Comparison of ENCODE assay signal across 17 cellular contexts in genomic region chr1:227417622-227418245, GRCh38.
A peak's percentile ranks its signal among the peaks of the same experiment; 100 is the strongest.
DNase-seq lines count a peak whose midpoint lies in the region; ATAC-seq, FAIRE-seq and TF ChIP-seq lines count a peak whose summit lies in the region.
"Had no signal": no experiment of that assay in that cellular context is flagged by ENCODE, and none has a peak within 500 bp of the region (broad histone marks: within the 10 kb centered on the region; RNA-seq: fewer than 3 reads in every experiment).

No MANE protein-coding gene starts in this region.

- no peak overlapping the region for H2AFZ ChIP-seq in GM23248

- H3K4me3 ChIP-seq in AG04450 (ENCODE audit: low read depth, low read length) (no peak overlapping the region), GM23248 (no peak overlapping the region), bronchial epithelial cell (ENCODE audit: low read depth, low read length) (no peak overlapping the region), spleen (no peak overlapping the region)
- H3K4me3 ChIP-seq: Peyer's patch had no signal

- no peaks in the 10 kb centered on the region for H3K9me3 ChIP-seq in AG04450 (ENCODE audit: control insufficient read depth, insufficient read depth, low read length)
- H3K9me3 ChIP-seq in GM23248 (ENCODE audit: low read depth): no peaks in the 10 kb centered on the region
- H3K9me3 ChIP-seq in spleen: no peaks in the 10 kb centered on the region
- H3K9me3 ChIP-seq: Peyer's patch had no signal

- no peak for FAIRE-seq in bronchial epithelial cell (lab: Jason Lieb, UNC)
- FAIRE-seq: H54 had no signal

- H3K36me3 ChIP-seq in GM23248 (ENCODE audit: low read depth) (no peaks in the 10 kb centered on the region), bronchial epithelial cell (ENCODE audit: control insufficient read depth, insufficient read depth, low read length) (no peaks in the 10 kb centered on the region), spleen (no peaks in the 10 kb centered on the region)
- H3K36me3 ChIP-seq: Peyer's patch had no signal

- intact Hi-C loops in left colon (cut with DNase I, micrococcal nuclease) (no loop called here), spleen (cut with DNase I; ENCODE audit: low total_unique reads) (no loop called here)

- H3K4me1 ChIP-seq in GM23248 (ENCODE audit: insufficient read depth) (peaks cover 4% of the 10 kb centered on the region; the same call in 1 of the 2 replicates), spleen (no peaks in the 10 kb centered on the region)
- H3K4me1 ChIP-seq: Peyer's patch had no signal

- no peak for TF ChIP-seq CTCF in AG04450 (IDR thresholded peaks at IDR 0.05; ENCODE audit: low read depth, low read length)
- TF ChIP-seq CTCF in bronchial epithelial cell (IDR thresholded peaks at IDR 0.05; ENCODE audit: insufficient read depth, low read length, severe bottlenecking): no peak
- TF ChIP-seq CTCF in spleen (IDR thresholded peaks at IDR 0.05 in 8 of 11, conservative IDR thresholded peaks at IDR 0.05 in 3 of 11): no peak

- no peak overlapping the region for H3K9ac ChIP-seq in GM23248

- no peak for DNase-seq in AG04450 (ENCODE audit: low read depth, low spot score)
- peak; percentile 30 for DNase-seq in GM23248
- DNase-seq in bronchial epithelial cell (ENCODE audit: low read depth): peak; percentile 49
- DNase-seq in left colon: no peak
- no peak for DNase-seq in spleen
- no peak for DNase-seq in HuH-7 (ENCODE audit: low spot score)
- no peak for DNase-seq in NCI-H82 treated with DMSO at 0.1 percent for 48 hours (lab: John Stamatoyannopoulos, UW; ENCODE audit: unreplicated experiment)
- DNase-seq: HFFc6, MV-4-11, NCI-H1105 treated with DMSO at 0.1 percent for 48 hours, NCI-H2029 treated with DMSO at 0.1 percent for 48 hours, NCI-H226, NCI-H524, NCI-H82, Peyer's patch had no signal

- no peaks in the 10 kb centered on the region for H3K27me3 ChIP-seq in AG04450 (ENCODE audit: control insufficient read depth, insufficient read depth, low read length)
- no peaks in the 10 kb centered on the region for H3K27me3 ChIP-seq in GM23248 (replicated peaks; ENCODE audit: insufficient read depth)
- no peaks in the 10 kb centered on the region for H3K27me3 ChIP-seq in bronchial epithelial cell (ENCODE audit: control insufficient read depth, insufficient read depth, low read length)
- H3K27me3 ChIP-seq in spleen (replicated peaks in 1 of 7): peaks cover 0 to 9% (median 0%) of the 10 kb centered on the region in 7 donors
- H3K27me3 ChIP-seq: Peyer's patch had no signal

- no peaks in the 10 kb centered on the region for H4K20me1 ChIP-seq in GM23248 (ENCODE audit: insufficient read depth)

- no peaks in the 10 kb centered on the region for H3K79me2 ChIP-seq in GM23248 (ENCODE audit: insufficient read depth)

- H3K9me2 ChIP-seq in GM23248 (ENCODE audit: insufficient read depth): no peaks in the 10 kb centered on the region

- POLR2A ChIA-PET in AG04450 (lab: Yijun Ruan, JAX): interaction anchor here (0.6 kb wide), 1 partner anchor 16 kb away, joined by 3 read pairs; no protein-coding TSS in a partner anchor

- no peak overlapping the region for H3K4me2 ChIP-seq in GM23248 (ENCODE audit: unreplicated experiment)

- 74 to 80% methylated on average over 1 of the region's 1 CpG for WGBS in GM23248 (ENCODE audit: low coverage in 1 of 2, low lambda C conversion rate in 2 of 2, missing lambda C conversion rate in 2 of 2), 2 experiments
- 90 to 97% (median 92%) methylated on average over 1 of the region's 1 CpG for WGBS in spleen, 5 donors

- in situ Hi-C loops in GM23248 (cut with MboI): no loop called here

- ATAC-seq in left colon: peak; percentile 99
- no peak for ATAC-seq in HG02571 (IDR thresholded peaks at IDR 0.05; ENCODE audit: unreplicated experiment)

- peaks cover 5% of the 10 kb centered on the region; the same call in 1 of the 2 replicates for H3F3A ChIP-seq in GM23248 (ENCODE audit: insufficient read depth)

- TF ChIP-seq POLR2A in spleen (IDR thresholded peaks at IDR 0.05): no peak

- H3K27ac ChIP-seq in AG04450 (ENCODE audit: low read depth, low read length): peak overlapping the region; percentile 40
- H3K27ac ChIP-seq in GM23248: no peak overlapping the region
- no peak overlapping the region for H3K27ac ChIP-seq in spleen
- H3K27ac ChIP-seq: Peyer's patch had no signal

- CTCF ChIA-PET in AG04450 (lab: Charles Lee): interaction anchor here (0.6 kb wide), 1 partner anchor 434 kb away, joined by 6 read pairs; no protein-coding TSS in a partner anchor

Comparison
In these comparisons a context has a peak if more than half of its experiments do, and no peak if none do; other contexts are left out.
1. DNase-seq: peak in GM23248 (single experiment) and bronchial epithelial cell (single experiment); none in AG04450 (single experiment), left colon (0 of 2), spleen (single experiment), HuH-7 (single experiment) and NCI-H82 treated with DMSO at 0.1 percent for 48 hours (single experiment).